In the genomic region with DNA sequence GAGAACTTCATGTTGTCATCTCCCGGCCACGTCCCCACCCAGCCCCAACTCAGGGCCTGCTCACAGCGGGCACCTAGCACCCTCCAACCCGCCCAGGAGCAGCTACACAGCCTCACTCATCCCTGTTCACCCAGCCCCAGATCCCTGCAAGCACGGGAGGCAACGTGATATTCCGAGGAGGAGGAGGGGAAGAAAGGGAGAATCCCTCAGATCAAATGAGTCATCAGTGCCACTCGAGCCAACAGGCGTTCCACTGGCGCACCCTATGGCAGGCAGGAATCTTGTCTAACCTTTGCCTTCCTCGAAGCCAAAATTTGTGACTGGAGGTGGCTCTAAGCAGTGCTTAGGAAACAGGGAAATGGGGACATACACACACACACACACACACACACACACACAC, we compare ENCODE assay signal across 8 cellular contexts. TPM values are rescaled to one million over a fixed set of nuclear protein-coding genes. Genes with fewer than 3 reads are reported as not detected.
DNase-seq lines count a peak whose midpoint lies in the region; ATAC-seq and TF ChIP-seq lines count a peak whose summit lies in the region.

No MANE protein-coding gene starts in this region.

- H3K9me3 Mint-ChIP-seq in WTC11: peaks cover 5% of the 10 kb centered on the region

- ATAC-seq in WTC11: peak; percentile 48

- in situ Hi-C loops in ACHN (cut with HindIII; ENCODE audit: low pct_ligation_motif_present, low pct_unique_long_range_greater_than_20kb, low sequenced_read_pairs) (loop anchor here (25.0 kb wide), 2 partner anchors 208 to 217 kb away; a partner anchor contains a TSS), GM13977 (cut with MboI; ENCODE audit: low pct_unique_long_range_greater_than_20kb, low sequenced_read_pairs, unreplicated experiment) (loop anchor here (10.0 kb wide), 1 partner anchor 475 kb away; no protein-coding TSS in a partner anchor)

- H3K4me3 Mint-ChIP-seq in WTC11: no peak overlapping the region

- POLR2A ChIA-PET in WTC11 (lab: Charles Lee): no interaction called here

- no peaks in the 10 kb centered on the region; the same call in 1 of the 2 replicates for H3K4me1 Mint-ChIP-seq in WTC11

- no peak overlapping the region for H3K27ac Mint-ChIP-seq in WTC11

- no peak for TF ChIP-seq CTCF in WTC11 (IDR thresholded peaks at IDR 0.05)
- no peak for TF ChIP-seq CTCF in GM13977 (IDR thresholded peaks at IDR 0.05; ENCODE audit: extremely low read depth, insufficient read depth, missing control alignments)

- DNase-seq in ACHN (peak; percentile 82), HT-29 (ENCODE audit: low spot score) (peak; percentile 70), WTC11 (ENCODE audit: low spot score) (no peak), kidney tubule cell (ENCODE audit: low spot score) (peak; percentile 72), GM13977 (ENCODE audit: low spot score) (no peak), NOMO-1 (lab: John Stamatoyannopoulos, UW; ENCODE audit: unreplicated experiment in 2 of 2) (no peak), NCI-H1092 (lab: John Stamatoyannopoulos, UW) (no peak)
- DNase-seq in activated T-cell treated with anti-CD3 and anti-CD28 coated beads, Interleukin-2, amount 50 U/mL, for 1 hour: no peak

- CTCF ChIA-PET in WTC11 (lab: Charles Lee): interaction anchor here (1.0 kb wide), 1 partner anchor 215 kb away, joined by 4 read pairs; no protein-coding TSS in a partner anchor

- no peaks in the 10 kb centered on the region for H3K27me3 Mint-ChIP-seq in WTC11 (ENCODE audit: low read depth)

- H3K36me3 Mint-ChIP-seq in WTC11: peaks cover 3% of the 10 kb centered on the region

TF ChIP-seq in WTC11, 78 proteins besides CTCF, POLR2A, EP300 and RAD21:
- TF ChIP-seq, protein P1, sequence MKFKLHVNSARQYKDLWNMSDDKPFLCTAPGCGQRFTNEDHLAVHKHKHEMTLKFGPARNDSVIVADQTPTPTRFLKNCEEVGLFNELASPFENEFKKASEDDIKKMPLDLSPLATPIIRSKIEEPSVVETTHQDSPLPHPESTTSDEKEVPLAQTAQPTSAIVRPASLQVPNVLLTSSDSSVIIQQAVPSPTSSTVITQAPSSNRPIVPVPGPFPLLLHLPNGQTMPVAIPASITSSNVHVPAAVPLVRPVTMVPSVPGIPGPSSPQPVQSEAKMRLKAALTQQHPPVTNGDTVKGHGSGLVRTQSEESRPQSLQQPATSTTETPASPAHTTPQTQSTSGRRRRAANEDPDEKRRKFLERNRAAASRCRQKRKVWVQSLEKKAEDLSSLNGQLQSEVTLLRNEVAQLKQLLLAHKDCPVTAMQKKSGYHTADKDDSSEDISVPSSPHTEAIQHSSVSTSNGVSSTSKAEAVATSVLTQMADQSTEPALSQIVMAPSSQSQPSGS (CRISPR knock-in tag; IDR thresholded peaks at IDR 0.05; ENCODE audit: borderline replicate concordance, low read depth): no peak
- TF ChIP-seq NFYB (CRISPR knock-in tag; conservative IDR thresholded peaks at IDR 0.05; ENCODE audit: low read depth) (no peak), TEAD1 (CRISPR knock-in tag; IDR thresholded peaks at IDR 0.05) (no peak), MXD4 (CRISPR knock-in tag; IDR thresholded peaks at IDR 0.05; ENCODE audit: borderline replicate concordance) (no peak), TCF7 (CRISPR knock-in tag; IDR thresholded peaks at IDR 0.05; ENCODE audit: low read depth) (no peak), TP53 (CRISPR knock-in tag; IDR thresholded peaks at IDR 0.05) (no peak), NFATC4 (CRISPR knock-in tag; IDR thresholded peaks at IDR 0.05) (no peak)

RNA-seq across cellular contexts. Expression of a gene that starts 14.0 kb away (rescaled TPM):
- 21.6 and 32.1 TPM in 2 replicates for total RNA-seq in HT-29 (2014; rRNA removed; shearing (Covaris generic))
- total RNA-seq in WTC11 (2021): 23.5 to 25.4 TPM (median 25.4 TPM) in 3 replicates

RNA-seq across cellular contexts. Expression of a gene that starts 34.9 kb away (rescaled TPM):
- 0.42 TPM in 1 of 2 replicates, not detected in the other for total RNA-seq in HT-29 (2014; rRNA removed; shearing (Covaris generic))
- total RNA-seq in WTC11 (2021): 0.60 to 1.1 TPM (median 0.82 TPM) in 3 replicates

Comparison
In these comparisons a context has a peak if more than half of its experiments do, and no peak if none do; other contexts are left out.
1. DNase-seq: peak in ACHN (single experiment), HT-29 (single experiment) and kidney tubule cell (single experiment); none in WTC11 (single experiment), GM13977 (single experiment), activated T-cell treated with anti-CD3 and anti-CD28 coated beads, Interleukin-2, amount 50 U/mL, for 1 hour (single experiment), NOMO-1 (0 of 2) and NCI-H1092 (single experiment).